Comparison of ENCODE assay signal across 1 cellular context in genomic region chr7:120950539-120951308, GRCh38.
A peak's percentile ranks its signal among the peaks of the same experiment; 100 is the strongest.
TF ChIP-seq lines count a peak whose summit lies in the region.

Gene ING3, plus strand, starts transcription at chr7:120950777. Its CDS starts 120 bp downstream, at chr7:120950897.

TF ChIP-seq in HepG2, 621 proteins besides CTCF, POLR2A, EP300 and RAD21 (continued from another document and continues in another):
- peak; percentile 39; the same call in 1 of the 2 replicates for TF ChIP-seq IKZF5 (CRISPR knock-in tag; IDR thresholded peaks at IDR 0.05)
- no peak for TF ChIP-seq ZSCAN31 (CRISPR knock-in tag; IDR thresholded peaks at IDR 0.05; ENCODE audit: low read depth)
- TF ChIP-seq ZBTB39 (CRISPR knock-in tag; IDR thresholded peaks at IDR 0.05): no peak
- no peak for TF ChIP-seq STAT5B (CRISPR knock-in tag; IDR thresholded peaks at IDR 0.05)
- TF ChIP-seq SIX1 (CRISPR knock-in tag; IDR thresholded peaks at IDR 0.05; ENCODE audit: borderline replicate concordance): peak; percentile 64; the same call in 1 of the 2 replicates
- peak; percentile 85 for TF ChIP-seq FOXP4 (CRISPR knock-in tag; IDR thresholded peaks at IDR 0.05)
- TF ChIP-seq BRCA1 (CRISPR knock-in tag; IDR thresholded peaks at IDR 0.05): no peak
- TF ChIP-seq ZNF142 (CRISPR knock-in tag; IDR thresholded peaks at IDR 0.05): peak; percentile 81
- TF ChIP-seq MXD3 (CRISPR knock-in tag; IDR thresholded peaks at IDR 0.05): 0 out of 2 replicates have a peak, but pooled peaks have one; percentile 25
- TF ChIP-seq IRF2 (CRISPR knock-in tag; IDR thresholded peaks at IDR 0.05): peak; percentile 32; the same call in 1 of the 2 replicates
- no peak for TF ChIP-seq ZBTB34 (CRISPR knock-in tag; IDR thresholded peaks at IDR 0.05)
- no peak for TF ChIP-seq ZNF552 (CRISPR knock-in tag; IDR thresholded peaks at IDR 0.05; ENCODE audit: borderline replicate concordance)
- TF ChIP-seq ZNF383 (CRISPR knock-in tag; IDR thresholded peaks at IDR 0.05; ENCODE audit: borderline replicate concordance): peak; percentile 61; the same call in 1 of the 2 replicates
- TF ChIP-seq ZNF234 (CRISPR knock-in tag; conservative IDR thresholded peaks at IDR 0.05): no peak
- TF ChIP-seq FOXJ3 (CRISPR knock-in tag; IDR thresholded peaks at IDR 0.05; ENCODE audit: borderline replicate concordance): peak; percentile 54; the same call in 1 of the 2 replicates
- no peak for TF ChIP-seq SOX6 (IDR thresholded peaks at IDR 0.05)
- TF ChIP-seq SOX6 (CRISPR knock-in tag; IDR thresholded peaks at IDR 0.05): peak; percentile 32; the same call in 1 of the 2 replicates
- no peak for TF ChIP-seq ARNTL (CRISPR knock-in tag; IDR thresholded peaks at IDR 0.05)
- 0 out of 2 replicates have a peak, but pooled peaks have one; percentile 7 for TF ChIP-seq HNF4A (CRISPR knock-in tag; IDR thresholded peaks at IDR 0.05)
- TF ChIP-seq KMT2B (CRISPR knock-in tag; IDR thresholded peaks at IDR 0.05): peak; percentile 54; the same call in 1 of the 2 replicates
- 0 out of 2 replicates have a peak, but pooled peaks have one; percentile 47 for TF ChIP-seq ATF7-NPFF (CRISPR knock-in tag; IDR thresholded peaks at IDR 0.05; ENCODE audit: low read depth)
- TF ChIP-seq ZBTB4 (CRISPR knock-in tag; IDR thresholded peaks at IDR 0.05; ENCODE audit: borderline replicate concordance): no peak
- peak; percentile 27; the same call in 1 of the 2 replicates for TF ChIP-seq ZNF264 (CRISPR knock-in tag; IDR thresholded peaks at IDR 0.05)
- TF ChIP-seq RFXANK (CRISPR knock-in tag; IDR thresholded peaks at IDR 0.05): 0 out of 2 replicates have a peak, but pooled peaks have one; percentile 78
- TF ChIP-seq IKZF4 (CRISPR knock-in tag; IDR thresholded peaks at IDR 0.05; ENCODE audit: borderline replicate concordance, low read depth, not compliant biosample characterization): peak; percentile 47
- TF ChIP-seq ELF3 (CRISPR knock-in tag; IDR thresholded peaks at IDR 0.05): peak; percentile 93
- 0 out of 2 replicates have a peak, but pooled peaks have one; percentile 45 for TF ChIP-seq PRDM10 (CRISPR knock-in tag; IDR thresholded peaks at IDR 0.05; ENCODE audit: low read depth)
- TF ChIP-seq ZNF580 (CRISPR knock-in tag; IDR thresholded peaks at IDR 0.05; ENCODE audit: borderline replicate concordance, low read depth): no peak
- peak; percentile 83 for TF ChIP-seq HDAC1 (CRISPR knock-in tag; IDR thresholded peaks at IDR 0.05)
- TF ChIP-seq HOMEZ (CRISPR knock-in tag; IDR thresholded peaks at IDR 0.05; ENCODE audit: low read depth): peak; percentile 16; the same call in 1 of the 2 replicates
- no peak for TF ChIP-seq JUND (CRISPR knock-in tag; IDR thresholded peaks at IDR 0.05)
- TF ChIP-seq GFI1 (CRISPR knock-in tag; IDR thresholded peaks at IDR 0.05; ENCODE audit: borderline replicate concordance): 0 out of 2 replicates have a peak, but pooled peaks have one; percentile 13
- peak; percentile 75; the same call in 1 of the 2 replicates for TF ChIP-seq U2AF2 (IDR thresholded peaks at IDR 0.05; ENCODE audit: low read depth, low read length)
- TF ChIP-seq ZBTB7B (CRISPR knock-in tag; IDR thresholded peaks at IDR 0.05): no peak
